Comparison of ENCODE assay signal across 8 cellular contexts in genomic region chr17:2048805-2049204, GRCh38. TPM values are rescaled to one million over a fixed set of nuclear protein-coding genes. Genes with fewer than 3 reads are reported as not detected.
DNase-seq lines count a peak whose midpoint lies in the region; ATAC-seq and TF ChIP-seq lines count a peak whose summit lies in the region.

No MANE protein-coding gene starts in this region.

- intact Hi-C loops in CD4-positive, alpha-beta memory T cell (cut with micrococcal nuclease) = loop anchor here (1.0 to 10.0 kb wide), 2 partner anchors 19 to 404 kb away; partner anchors contain the start of genes DPH1, RILP and SCARF1
- intact Hi-C loops in dorsolateral prefrontal cortex (cut with DNase I) = loop anchor here in 1 of 2 donors (10.0 kb wide), 2 partner anchors 324 to 484 kb away; partner anchors contain the start of genes PITPNA and WDR81

- H3K27me3 Mint-ChIP-seq in CD4-positive, alpha-beta memory T cell = no peaks in the 10 kb centered on the region

- H3K23ac ChIP-seq in neuronal stem cell (ENCODE audit: low read depth, low read length, poor library complexity) = no peak overlapping the region

- H3K18ac ChIP-seq in neuronal stem cell (ENCODE audit: low read length) = no peak overlapping the region

- H3K4me3 Mint-ChIP-seq in CD4-positive, alpha-beta memory T cell = peak overlapping the region in 7 of 8 donors; percentile 26 to 77 (median 68)

- POLR2A ChIA-PET in CD4-positive, alpha-beta memory T cell (lab: Charles Lee; ENCODE audit: partially characterized antibody) = interaction anchor here (0.6 to 0.9 kb wide), 2 partner anchors 196 to 271 kb away, joined by 3 to 4 read pairs; no protein-coding TSS in a partner anchor

- peaks cover 10 to 32% (median 22%) of the 10 kb centered on the region in 4 donors for H3K4me1 Mint-ChIP-seq in CD4-positive, alpha-beta memory T cell

- H2AFZ ChIP-seq in neuronal stem cell (ENCODE audit: low read length) = no peak overlapping the region

- peak overlapping the region in 5 of 7 donors; percentile 35 to 86 (median 78) for H3K27ac Mint-ChIP-seq in CD4-positive, alpha-beta memory T cell

- H3K9me3 ChIP-seq in CD4-positive, alpha-beta memory T cell (ENCODE audit: control insufficient read depth in 1 of 2, low read length in 2 of 2) = no peaks in the 10 kb centered on the region
- no peaks in the 10 kb centered on the region for H3K9me3 ChIP-seq in neuronal stem cell (replicated peaks in 1 of 2; ENCODE audit: control insufficient read depth in 2 of 2, insufficient read depth in 1 of 2, low read depth in 1 of 2, low read length in 2 of 2)

- H3K4me3 ChIP-seq in CD4-positive, alpha-beta memory T cell (ENCODE audit: low read length in 2 of 2) = no peak overlapping the region
- H3K4me3 ChIP-seq in dorsolateral prefrontal cortex (peak overlapping the region in 57 of 59 donors; percentile 56 to 92 (median 77)), neuronal stem cell (ENCODE audit: low read length in 2 of 2) (peak overlapping the region in 1 of 2 donors; percentile 84)

- H3K4me2 ChIP-seq in neuronal stem cell (ENCODE audit: insufficient read depth, low read length, poor library complexity, severe bottlenecking) = peak overlapping the region; percentile 97

- no peak for DNase-seq in CD4-positive, alpha-beta memory T cell
- DNase-seq in NCI-H82 treated with DMSO at 0.1 percent for 48 hours (lab: John Stamatoyannopoulos, UW; ENCODE audit: unreplicated experiment) = peak; percentile 55
- no peak for DNase-seq in dorsolateral prefrontal cortex
- no peak for DNase-seq in neuronal stem cell (ENCODE audit: low spot score)
- DNase-seq in AG08395 (ENCODE audit: low spot score) = no peak
- DNase-seq in NCI-H1092 treated with DMSO at 0.1 percent for 48 hours (lab: John Stamatoyannopoulos, UW) = no peak
- no peak for DNase-seq in occipital lobe (lab: John Stamatoyannopoulos, UW)

- no peaks in the 10 kb centered on the region for H3K27me3 ChIP-seq in CD4-positive, alpha-beta memory T cell (ENCODE audit: insufficient read depth, low read length)
- H3K27me3 ChIP-seq in dorsolateral prefrontal cortex (no peaks in the 10 kb centered on the region), neuronal stem cell (ENCODE audit: control insufficient read depth in 3 of 3, insufficient read depth in 3 of 3, low read depth in 1 of 3, low read length in 3 of 3) (peaks cover 4 to 43% (median 20%) of the 10 kb centered on the region in 3 experiments)

- no peak overlapping the region for H4K8ac ChIP-seq in neuronal stem cell (ENCODE audit: low read depth, low read length)

- H3K9me3 Mint-ChIP-seq in CD4-positive, alpha-beta memory T cell = no peaks in the 10 kb centered on the region

- CTCF ChIA-PET in CD4-positive, alpha-beta memory T cell (lab: Charles Lee; ENCODE audit: partially characterized antibody) = no interaction called here

- H4K91ac ChIP-seq in neuronal stem cell (ENCODE audit: low read depth, low read length, poor library complexity) = no peak overlapping the region

- no peak for TF ChIP-seq CTCF in dorsolateral prefrontal cortex (IDR thresholded peaks at IDR 0.05 in 54 of 56, conservative IDR thresholded peaks at IDR 0.05 in 2 of 56; ENCODE audit: low read depth in 1 of 56, partially characterized antibody in 56 of 56)

- H2BK5ac ChIP-seq in neuronal stem cell (ENCODE audit: low read length) = no peak overlapping the region

- peaks cover 2% of the 10 kb centered on the region for H3K79me1 ChIP-seq in neuronal stem cell (ENCODE audit: low read depth, low read length)

- no peak overlapping the region for H3K27ac ChIP-seq in CD4-positive, alpha-beta memory T cell (ENCODE audit: low read depth, low read length)
- H3K27ac ChIP-seq in dorsolateral prefrontal cortex = peak overlapping the region in 6 of 59 donors; percentile 22 to 84 (median 61)
- H3K27ac ChIP-seq in neuronal stem cell (replicated peaks; ENCODE audit: low read length) = no peak overlapping the region

- H2BK12ac ChIP-seq in neuronal stem cell (ENCODE audit: low read length) = no peak overlapping the region

- H2BK15ac ChIP-seq in neuronal stem cell (ENCODE audit: low read length) = no peak overlapping the region

- H2BK120ac ChIP-seq in neuronal stem cell (ENCODE audit: low read depth, low read length) = no peak overlapping the region

- H3K36me3 ChIP-seq in CD4-positive, alpha-beta memory T cell (ENCODE audit: insufficient read depth, low read length) = peaks cover 7% of the 10 kb centered on the region
- peaks cover 1 to 16% of the 10 kb centered on the region in 2 donors for H3K36me3 ChIP-seq in neuronal stem cell (replicated peaks in 1 of 2; ENCODE audit: control insufficient read depth in 2 of 2, insufficient read depth in 2 of 2, low read length in 2 of 2)

- H3K14ac ChIP-seq in neuronal stem cell (ENCODE audit: low read length) = no peak overlapping the region

- peaks cover 32% of the 10 kb centered on the region for H3K4me1 ChIP-seq in CD4-positive, alpha-beta memory T cell (ENCODE audit: insufficient read depth, low read length)
- H3K4me1 ChIP-seq in neuronal stem cell (ENCODE audit: control insufficient read depth in 2 of 2, insufficient read depth in 1 of 2, low read depth in 1 of 2, low read length in 2 of 2) = peaks cover 7 to 21% of the 10 kb centered on the region in 2 donors

- no peak overlapping the region for H3K4ac ChIP-seq in neuronal stem cell (ENCODE audit: low read length)

- no peak for ATAC-seq in HG02885 (IDR thresholded peaks at IDR 0.05; ENCODE audit: poor library complexity, unreplicated experiment)

- no CpG with 5 or more reads among the region's 9 CpGs for WGBS in neuronal stem cell (ENCODE audit: extremely low coverage in 2 of 2, insufficient read length in 2 of 2, insufficient replicate concordance in 1 of 2), 2 donors

- no peak overlapping the region for H3K9ac ChIP-seq in neuronal stem cell (ENCODE audit: low read depth, low read length, poor library complexity)

- no peaks in the 10 kb centered on the region for H3K36me3 Mint-ChIP-seq in CD4-positive, alpha-beta memory T cell

- no peak overlapping the region for H2AK5ac ChIP-seq in neuronal stem cell (ENCODE audit: low read depth, low read length)

RNA-seq across cellular contexts. Expression of gene HIC1, which starts 6.1 kb away (rescaled TPM):
- total RNA-seq in CD4-positive, alpha-beta memory T cell = 1 to 10 TPM; 4.9 to 5.2 TPM
- polyA plus RNA-seq in CD4-positive, alpha-beta memory T cell = 1 to 10 TPM in 1 of 2 donors, under 1 TPM in 1; 0.39 to 1.6 TPM
- total RNA-seq in dorsolateral prefrontal cortex (10 to 100 TPM in 18 of 120 experiments, 1 to 10 TPM in 102; 1.6 to 17.4 (median 6.5) TPM), occipital lobe (3.1 TPM)
- polyA plus RNA-seq in neuronal stem cell (2013, experiment 1 of 2) = 0.08 TPM
- 0.04 TPM for polyA plus RNA-seq in neuronal stem cell (2013, experiment 2 of 2)

RNA-seq across cellular contexts. Expression of gene OVCA2, which starts 7.0 kb away (rescaled TPM):
- total RNA-seq in CD4-positive, alpha-beta memory T cell = 10 to 100 TPM; 27.9 to 36.7 TPM
- polyA plus RNA-seq in CD4-positive, alpha-beta memory T cell = 10 to 100 TPM; 49.6 to 90.3 TPM
- total RNA-seq in dorsolateral prefrontal cortex (10 to 100 TPM in 108 of 120 experiments, 1 to 10 TPM in 12; 6.6 to 29.4 (median 16.4) TPM), occipital lobe (15.8 TPM)
- polyA plus RNA-seq in neuronal stem cell (2013, experiment 1 of 2) = 13.9 TPM
- polyA plus RNA-seq in neuronal stem cell (2013, experiment 2 of 2) = 14.2 TPM

RNA-seq across cellular contexts. Expression of gene DPH1, which starts 18.9 kb away (rescaled TPM):
- total RNA-seq in CD4-positive, alpha-beta memory T cell = 10 to 100 TPM; 76.6 to 95.8 TPM
- polyA plus RNA-seq in CD4-positive, alpha-beta memory T cell = 10 to 100 TPM; 30.8 to 39.8 TPM
- total RNA-seq in dorsolateral prefrontal cortex = 100 to 1,000 TPM in 30 of 120 experiments, 10 to 100 TPM in 90; 57.6 to 158 (median 87.2) TPM
- polyA plus RNA-seq in neuronal stem cell (2013, experiment 1 of 2) = 19.6 TPM
- polyA plus RNA-seq in neuronal stem cell (2013, experiment 2 of 2) = 18.0 TPM
- total RNA-seq in occipital lobe = 20.7 TPM

RNA-seq across cellular contexts. Expression of gene RTN4RL1, which starts 23.7 kb away (rescaled TPM):
- total RNA-seq in CD4-positive, alpha-beta memory T cell = under 1 TPM; 0.30 to 0.47 TPM
- 1 to 10 TPM in 1 of 2 donors, under 1 TPM in 1; 0.27 to 2.0 TPM for polyA plus RNA-seq in CD4-positive, alpha-beta memory T cell
- 10 to 100 TPM in 119 of 120 experiments, 1 to 10 TPM in 1; 4.8 to 43.6 (median 22.0) TPM for total RNA-seq in dorsolateral prefrontal cortex
- polyA plus RNA-seq in neuronal stem cell (2013, experiment 1 of 2) = 4.0 TPM
- polyA plus RNA-seq in neuronal stem cell (2013, experiment 2 of 2) = 3.9 TPM
- total RNA-seq in occipital lobe = 25.0 TPM

Comparison
In these comparisons a context has a peak if more than half of its experiments do, and no peak if none do; other contexts are left out.
1. H3K4me3 ChIP-seq: peak in dorsolateral prefrontal cortex (57 of 59); none in CD4-positive, alpha-beta memory T cell (0 of 2).